In the genomic region with DNA sequence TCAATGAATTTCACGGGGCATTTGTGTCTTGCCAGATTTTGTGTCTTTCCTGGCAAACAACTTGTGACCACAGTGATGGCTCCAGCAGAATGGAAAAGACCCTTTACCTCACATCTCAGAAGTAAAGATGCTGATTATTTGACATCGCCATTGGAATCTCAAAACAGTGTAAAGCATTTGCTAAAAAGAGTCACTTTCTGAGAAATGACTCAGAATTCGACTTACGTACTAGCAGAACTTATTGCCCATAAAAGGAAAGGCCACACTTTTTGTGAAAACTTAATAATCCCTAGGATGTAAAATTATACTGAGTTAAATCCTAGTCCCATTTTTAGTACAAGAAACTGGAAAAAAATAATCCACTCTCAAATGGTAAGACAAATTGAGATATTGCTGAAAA, we compare ENCODE assay signal across 21 cellular contexts. TPM values are rescaled to one million over a fixed set of nuclear protein-coding genes. Genes with fewer than 3 reads are reported as not detected.
"Had no signal": no experiment of that assay in that cellular context is flagged by ENCODE, and none has a peak within 500 bp of the region (broad histone marks: within the 10 kb centered on the region; RNA-seq: fewer than 3 reads in every experiment).

No MANE protein-coding gene starts in this region.

- H3K4me1 Mint-ChIP-seq: brain; naive B cell; neural crest cell; stimulated activated memory B cell treated with anti-CD40 and anti-IgM and Interleukin-4, amounts not matched to agents 10 μg/mL and 1 μg/mL and 100 μg/mL, for 72 hours had no signal

- H3K27me3 Mint-ChIP-seq: activated CD4-positive, alpha-beta T cell treated with anti-CD3 and anti-CD28 coated beads, Interleukin-2, amount 10 ng/mL, durations not matched to agents 7 days and 5 days had no signal

- H3K27ac Mint-ChIP-seq: activated CD4-positive, alpha-beta T cell treated with anti-CD3 and anti-CD28 coated beads, Interleukin-2, amount 10 ng/mL, durations not matched to agents 7 days and 5 days; brain; mesothelial cell of epicardium; naive B cell; stimulated activated memory B cell treated with anti-CD40 and anti-IgM and Interleukin-4, amounts not matched to agents 10 μg/mL and 1 μg/mL and 100 μg/mL, for 72 hours had no signal

- ATAC-seq: heart right ventricle; psoas muscle; stimulated activated memory B cell treated with anti-CD40 and anti-IgM and Interleukin-4, amounts not matched to agents 10 μg/mL and 1 μg/mL and 100 μg/mL, for 72 hours had no signal

- H3K4me3 Mint-ChIP-seq: activated CD4-positive, alpha-beta T cell treated with anti-CD3 and anti-CD28 coated beads, Interleukin-2, amount 10 ng/mL, durations not matched to agents 7 days and 5 days; brain; mesothelial cell of epicardium; naive B cell; neural crest cell; stimulated activated memory B cell treated with anti-CD40 and anti-IgM and Interleukin-4, amounts not matched to agents 10 μg/mL and 1 μg/mL and 100 μg/mL, for 72 hours had no signal

- DNase-seq: activated CD4-positive, alpha-beta T cell treated with anti-CD3 and anti-CD28 coated beads, Interleukin-2, amount 10 ng/mL, durations not matched to agents 7 days and 5 days; cerebellar nuclear complex; colonic mucosa; effector CD8-positive, alpha-beta T cell; esophagus squamous epithelium; foreskin melanocyte; heart right ventricle; naive B cell; nucleus accumbens; psoas muscle; sigmoid colon; small intestine; stimulated activated CD4-positive, alpha-beta T cell treated with anti-CD3 and anti-CD28 coated beads, Interleukin-4, amount 100 ng/mL, for 24 hours; T-helper 9 cell; testis; transverse colon had no signal

- H3K36me3 Mint-ChIP-seq: brain; mesothelial cell of epicardium; stimulated activated memory B cell treated with anti-CD40 and anti-IgM and Interleukin-4, amounts not matched to agents 10 μg/mL and 1 μg/mL and 100 μg/mL, for 72 hours had no signal

RNA-seq across cellular contexts. Expression of gene PRKCQ, which starts 35.9 kb away (rescaled TPM):
- total RNA-seq: ascending aorta had no signal
